Comparison of ENCODE assay signal across 16 cellular contexts in genomic region chr10:114121031-114121430, GRCh38. TPM values are rescaled to one million over a fixed set of nuclear protein-coding genes. Genes with fewer than 3 reads are reported as not detected.
"Had no signal": no experiment of that assay in that cellular context is flagged by ENCODE, and none has a peak within 500 bp of the region (broad histone marks: within the 10 kb centered on the region; RNA-seq: fewer than 3 reads in every experiment).

No MANE protein-coding gene starts in this region.

- H3K27me3 ChIP-seq: esophagus squamous epithelium, heart left ventricle, stomach, vagina had no signal

- H3K4me3 ChIP-seq: esophagus squamous epithelium, heart left ventricle, left ventricle myocardium inferior, stomach, vagina had no signal

- H3K9me3 ChIP-seq: esophagus squamous epithelium, heart left ventricle, left ventricle myocardium inferior, stomach, vagina had no signal

- H3K27ac ChIP-seq: esophagus squamous epithelium, heart left ventricle, left ventricle myocardium inferior, stomach, vagina had no signal

- H3K4me1 ChIP-seq: esophagus squamous epithelium, stomach, vagina had no signal

- DNase-seq: activated CD4-positive, CD25-positive, alpha-beta regulatory T cell; activated gamma-delta T cell; activated T-cell treated with anti-CD3 and anti-CD28 coated beads, Interleukin-2, amount 50 U/mL, for 4 hours; amygdala; endodermal cell; esophagus squamous epithelium; foreskin fibroblast; heart left ventricle; islet precursor cell; left ventricle myocardium inferior; stimulated activated CD4-positive, alpha-beta T cell treated with anti-CD3 and anti-CD28 coated beads, Interleukin-15, amount 100 ng/mL, for 24 hours; stimulated activated CD4-positive, alpha-beta T cell treated with anti-CD3 and anti-CD28 coated beads, Interleukin-4, amount 100 ng/mL, for 4 hours; stomach; T-helper 1 cell had no signal

RNA-seq across cellular contexts. Expression of gene TDRD1, which starts 58.1 kb away (rescaled TPM):
- total RNA-seq: osteocyte, vagina had no signal
